In the genomic region with DNA sequence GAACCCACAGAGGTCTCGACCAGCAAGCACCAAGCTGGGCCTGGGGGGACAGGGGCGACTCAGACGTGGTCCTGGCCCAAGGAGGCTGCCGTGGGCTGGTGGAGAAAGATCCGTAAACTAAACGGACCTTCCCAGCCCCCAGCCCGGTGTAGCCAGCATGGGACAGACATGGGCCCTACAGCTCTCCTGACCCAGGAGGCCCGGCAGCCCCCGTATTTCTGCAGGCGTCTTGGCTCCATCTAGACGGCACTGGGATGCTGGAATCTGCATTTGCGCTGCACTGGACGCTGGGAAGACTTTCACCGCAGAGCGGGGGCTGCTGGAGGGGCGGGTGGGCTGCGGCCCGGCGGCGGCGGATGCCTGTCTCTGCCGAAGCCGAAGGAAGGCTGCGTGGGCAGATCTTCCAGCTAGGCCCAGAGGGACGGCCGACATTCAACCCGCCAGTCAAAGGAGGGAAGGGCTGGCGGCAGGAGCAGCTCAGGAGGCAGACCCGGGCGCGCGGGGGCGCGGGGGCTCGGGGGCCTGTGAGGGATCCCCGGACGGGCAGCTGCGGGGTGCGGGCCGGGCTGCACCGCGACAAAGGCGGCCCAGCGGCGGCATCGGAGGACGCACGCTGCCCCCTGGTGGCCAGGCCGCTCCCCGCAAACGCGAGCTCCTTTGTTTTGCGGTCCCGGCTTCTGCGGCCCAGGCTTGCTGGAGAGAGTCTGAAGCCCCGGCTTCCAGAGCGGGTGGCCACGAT, we compare ENCODE assay signal across 8 cellular contexts.
DNase-seq lines count a peak whose midpoint lies in the region; ATAC-seq and TF ChIP-seq lines count a peak whose summit lies in the region.

No MANE protein-coding gene starts in this region.

- H3K4me1 ChIP-seq in HEK293 (ENCODE audit: control insufficient read depth, insufficient read depth, low read length), result no peaks in the 10 kb centered on the region
- H3K4me1 ChIP-seq in duodenal mucosa (ENCODE audit: control insufficient read depth in 1 of 2, insufficient read depth in 2 of 2, low read length in 2 of 2), result no peaks in the 10 kb centered on the region

- H3K9ac ChIP-seq in duodenal mucosa (ENCODE audit: low read depth in 1 of 2, low read length in 2 of 2), result no peak overlapping the region

- H3K27me3 ChIP-seq in duodenal mucosa (ENCODE audit: control insufficient read depth in 1 of 2, insufficient read depth in 2 of 2, low read length in 2 of 2), result peaks cover 13 to 16% of the 10 kb centered on the region in 2 donors

- TF ChIP-seq CTCF in HEK293 (tag by site-specific recombination; IDR thresholded peaks at IDR 0.05), result peak; percentile 84

- POLR2A ChIA-PET in HEK293 (lab: Yijun Ruan, JAX), result interaction anchor here (0.6 to 1.2 kb wide), 3 partner anchors 266 to 696 kb away, joined by 3 to 7 read pairs (median 5); a partner anchor contains a TSS

- H3K27ac ChIP-seq in HEK293 (ENCODE audit: extremely low read depth, low read depth, low read length), result no peak overlapping the region
- no peak overlapping the region for H3K27ac ChIP-seq in duodenal mucosa (ENCODE audit: low read depth, low read length)

- CTCF ChIA-PET in HEK293 (lab: Yijun Ruan, JAX), result interaction anchor here (0.5 to 5.3 kb wide), 44 partner anchors 8 to 695 kb away, joined by 3 to 108 read pairs (median 4); a partner anchor contains a TSS

- ATAC-seq in HG03457 (IDR thresholded peaks at IDR 0.05; ENCODE audit: unreplicated experiment), result no peak

- H3K9me3 ChIP-seq in HEK293 (ENCODE audit: control insufficient read depth, insufficient read depth, low read depth, low read length), result no peaks in the 10 kb centered on the region
- no peaks in the 10 kb centered on the region for H3K9me3 ChIP-seq in duodenal mucosa (ENCODE audit: control insufficient read depth in 1 of 2, low read length in 2 of 2)

- peak; percentile 92 for DNase-seq in ELF-1 (ENCODE audit: low read depth, low spot score)
- peak; percentile 84 for DNase-seq in NCI-H345 (lab: John Stamatoyannopoulos, UW)
- peak; percentile 47 for DNase-seq in activated CD4-positive, alpha-beta T cell treated with anti-CD3 and anti-CD28 coated beads, Interleukin-2, amount 50 U/mL, for 1 hour
- peak; percentile 59 to 68 for DNase-seq in lung microvascular endothelial cell (ENCODE audit: low read depth in 2 of 2)
- peak; percentile 29 to 50 (median 34) for DNase-seq in stimulated activated CD4-positive, alpha-beta T cell treated with anti-CD3 and anti-CD28 coated beads, TNF-alpha, amount 100 ng/mL, for 48 hours (ENCODE audit: low read depth in 3 of 3)

- H3K4me3 ChIP-seq in HEK293 (ENCODE audit: low read depth, low read length), result peak overlapping the region; percentile 39
- peak overlapping the region; percentile 16 to 22 for H3K4me3 ChIP-seq in duodenal mucosa (ENCODE audit: low read depth in 1 of 2, low read length in 2 of 2)

- no peaks in the 10 kb centered on the region for H3K36me3 ChIP-seq in HEK293 (ENCODE audit: control insufficient read depth in 2 of 2, insufficient read depth in 1 of 2, low read length in 2 of 2)
- no peaks in the 10 kb centered on the region for H3K36me3 ChIP-seq in duodenal mucosa (ENCODE audit: control insufficient read depth in 1 of 2, insufficient read depth in 2 of 2, low read length in 2 of 2)

TF ChIP-seq in HEK293, 187 proteins besides CTCF, POLR2A, EP300 and RAD21 (continues in another document):
- TF ChIP-seq SCRT2 (tag by site-specific recombination; IDR thresholded peaks at IDR 0.05) (no peak), ZNF184 (tag by site-specific recombination; IDR thresholded peaks at IDR 0.05) (0 out of 2 replicates have a peak, but pooled peaks have one; percentile 36), ZNF660 (tag by site-specific recombination; IDR thresholded peaks at IDR 0.05) (peak; percentile 71), ZNF76 (tag by site-specific recombination; IDR thresholded peaks at IDR 0.05; ENCODE audit: borderline replicate concordance, low read depth) (0 out of 2 replicates have a peak, but pooled peaks have one; percentile 19), ZNF19 (tag by site-specific recombination; IDR thresholded peaks at IDR 0.05; ENCODE audit: low read depth) (no peak), ZFHX2 (tag by site-specific recombination; conservative IDR thresholded peaks at IDR 0.05) (peak; percentile 73), ZNF121 (tag by site-specific recombination; IDR thresholded peaks at IDR 0.05) (peak; percentile 44; the same call in 1 of the 2 replicates), ZSCAN30 (tag by site-specific recombination; IDR thresholded peaks at IDR 0.05) (peak; percentile 61; the same call in 1 of the 2 replicates), SCRT1 (tag by site-specific recombination; IDR thresholded peaks at IDR 0.05; ENCODE audit: borderline replicate concordance) (no peak)
- TF ChIP-seq, protein P1, sequence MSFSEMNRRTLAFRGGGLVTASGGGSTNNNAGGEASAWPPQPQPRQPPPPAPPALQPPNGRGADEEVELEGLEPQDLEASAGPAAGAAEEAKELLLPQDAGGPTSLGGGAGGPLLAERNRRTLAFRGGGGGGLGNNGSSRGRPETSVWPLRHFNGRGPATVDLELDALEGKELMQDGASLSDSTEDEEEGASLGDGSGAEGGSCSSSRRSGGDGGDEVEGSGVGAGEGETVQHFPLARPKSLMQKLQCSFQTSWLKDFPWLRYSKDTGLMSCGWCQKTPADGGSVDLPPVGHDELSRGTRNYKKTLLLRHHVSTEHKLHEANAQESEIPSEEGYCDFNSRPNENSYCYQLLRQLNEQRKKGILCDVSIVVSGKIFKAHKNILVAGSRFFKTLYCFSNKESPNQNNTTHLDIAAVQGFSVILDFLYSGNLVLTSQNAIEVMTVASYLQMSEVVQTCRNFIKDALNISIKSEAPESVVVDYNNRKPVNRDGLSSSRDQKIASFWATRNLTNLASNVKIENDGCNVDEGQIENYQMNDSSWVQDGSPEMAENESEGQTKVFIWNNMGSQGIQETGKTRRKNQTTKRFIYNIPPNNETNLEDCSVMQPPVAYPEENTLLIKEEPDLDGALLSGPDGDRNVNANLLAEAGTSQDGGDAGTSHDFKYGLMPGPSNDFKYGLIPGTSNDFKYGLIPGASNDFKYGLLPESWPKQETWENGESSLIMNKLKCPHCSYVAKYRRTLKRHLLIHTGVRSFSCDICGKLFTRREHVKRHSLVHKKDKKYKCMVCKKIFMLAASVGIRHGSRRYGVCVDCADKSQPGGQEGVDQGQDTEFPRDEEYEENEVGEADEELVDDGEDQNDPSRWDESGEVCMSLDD (tag by site-specific recombination; IDR thresholded peaks at IDR 0.05), result no peak
- TF ChIP-seq, protein P2, sequence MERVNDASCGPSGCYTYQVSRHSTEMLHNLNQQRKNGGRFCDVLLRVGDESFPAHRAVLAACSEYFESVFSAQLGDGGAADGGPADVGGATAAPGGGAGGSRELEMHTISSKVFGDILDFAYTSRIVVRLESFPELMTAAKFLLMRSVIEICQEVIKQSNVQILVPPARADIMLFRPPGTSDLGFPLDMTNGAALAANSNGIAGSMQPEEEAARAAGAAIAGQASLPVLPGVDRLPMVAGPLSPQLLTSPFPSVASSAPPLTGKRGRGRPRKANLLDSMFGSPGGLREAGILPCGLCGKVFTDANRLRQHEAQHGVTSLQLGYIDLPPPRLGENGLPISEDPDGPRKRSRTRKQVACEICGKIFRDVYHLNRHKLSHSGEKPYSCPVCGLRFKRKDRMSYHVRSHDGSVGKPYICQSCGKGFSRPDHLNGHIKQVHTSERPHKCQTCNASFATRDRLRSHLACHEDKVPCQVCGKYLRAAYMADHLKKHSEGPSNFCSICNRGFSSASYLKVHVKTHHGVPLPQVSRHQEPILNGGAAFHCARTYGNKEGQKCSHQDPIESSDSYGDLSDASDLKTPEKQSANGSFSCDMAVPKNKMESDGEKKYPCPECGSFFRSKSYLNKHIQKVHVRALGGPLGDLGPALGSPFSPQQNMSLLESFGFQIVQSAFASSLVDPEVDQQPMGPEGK (tag by site-specific recombination; IDR thresholded peaks at IDR 0.05), result peak; percentile 45; the same call in 1 of the 2 replicates
- TF ChIP-seq, protein P3, sequence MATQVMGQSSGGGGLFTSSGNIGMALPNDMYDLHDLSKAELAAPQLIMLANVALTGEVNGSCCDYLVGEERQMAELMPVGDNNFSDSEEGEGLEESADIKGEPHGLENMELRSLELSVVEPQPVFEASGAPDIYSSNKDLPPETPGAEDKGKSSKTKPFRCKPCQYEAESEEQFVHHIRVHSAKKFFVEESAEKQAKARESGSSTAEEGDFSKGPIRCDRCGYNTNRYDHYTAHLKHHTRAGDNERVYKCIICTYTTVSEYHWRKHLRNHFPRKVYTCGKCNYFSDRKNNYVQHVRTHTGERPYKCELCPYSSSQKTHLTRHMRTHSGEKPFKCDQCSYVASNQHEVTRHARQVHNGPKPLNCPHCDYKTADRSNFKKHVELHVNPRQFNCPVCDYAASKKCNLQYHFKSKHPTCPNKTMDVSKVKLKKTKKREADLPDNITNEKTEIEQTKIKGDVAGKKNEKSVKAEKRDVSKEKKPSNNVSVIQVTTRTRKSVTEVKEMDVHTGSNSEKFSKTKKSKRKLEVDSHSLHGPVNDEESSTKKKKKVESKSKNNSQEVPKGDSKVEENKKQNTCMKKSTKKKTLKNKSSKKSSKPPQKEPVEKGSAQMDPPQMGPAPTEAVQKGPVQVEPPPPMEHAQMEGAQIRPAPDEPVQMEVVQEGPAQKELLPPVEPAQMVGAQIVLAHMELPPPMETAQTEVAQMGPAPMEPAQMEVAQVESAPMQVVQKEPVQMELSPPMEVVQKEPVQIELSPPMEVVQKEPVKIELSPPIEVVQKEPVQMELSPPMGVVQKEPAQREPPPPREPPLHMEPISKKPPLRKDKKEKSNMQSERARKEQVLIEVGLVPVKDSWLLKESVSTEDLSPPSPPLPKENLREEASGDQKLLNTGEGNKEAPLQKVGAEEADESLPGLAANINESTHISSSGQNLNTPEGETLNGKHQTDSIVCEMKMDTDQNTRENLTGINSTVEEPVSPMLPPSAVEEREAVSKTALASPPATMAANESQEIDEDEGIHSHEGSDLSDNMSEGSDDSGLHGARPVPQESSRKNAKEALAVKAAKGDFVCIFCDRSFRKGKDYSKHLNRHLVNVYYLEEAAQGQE (tag by site-specific recombination; IDR thresholded peaks at IDR 0.05), result peak; percentile 39
- TF ChIP-seq, protein P4, sequence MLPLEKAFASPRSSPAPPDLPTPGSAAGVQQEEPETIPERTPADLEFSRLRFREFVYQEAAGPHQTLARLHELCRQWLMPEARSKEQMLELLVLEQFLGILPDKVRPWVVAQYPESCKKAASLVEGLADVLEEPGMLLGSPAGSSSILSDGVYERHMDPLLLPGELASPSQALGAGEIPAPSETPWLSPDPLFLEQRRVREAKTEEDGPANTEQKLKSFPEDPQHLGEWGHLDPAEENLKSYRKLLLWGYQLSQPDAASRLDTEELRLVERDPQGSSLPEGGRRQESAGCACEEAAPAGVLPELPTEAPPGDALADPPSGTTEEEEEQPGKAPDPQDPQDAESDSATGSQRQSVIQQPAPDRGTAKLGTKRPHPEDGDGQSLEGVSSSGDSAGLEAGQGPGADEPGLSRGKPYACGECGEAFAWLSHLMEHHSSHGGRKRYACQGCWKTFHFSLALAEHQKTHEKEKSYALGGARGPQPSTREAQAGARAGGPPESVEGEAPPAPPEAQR (tag by site-specific recombination; IDR thresholded peaks at IDR 0.05), result no peak

Comparison
In these comparisons a context has a peak if more than half of its experiments do, and no peak if none do; other contexts are left out.
1. DNase-seq: peak in every context shown above with its lines; median percentile 92 in ELF-1; 84 in NCI-H345; 64 in lung microvascular endothelial cell; 47 in activated CD4-positive, alpha-beta T cell treated with anti-CD3 and anti-CD28 coated beads, Interleukin-2, amount 50 U/mL, for 1 hour; 34 in stimulated activated CD4-positive, alpha-beta T cell treated with anti-CD3 and anti-CD28 coated beads, TNF-alpha, amount 100 ng/mL, for 48 hours.